12 cellular contexts compared by ENCODE assay signal in the genomic region with DNA sequence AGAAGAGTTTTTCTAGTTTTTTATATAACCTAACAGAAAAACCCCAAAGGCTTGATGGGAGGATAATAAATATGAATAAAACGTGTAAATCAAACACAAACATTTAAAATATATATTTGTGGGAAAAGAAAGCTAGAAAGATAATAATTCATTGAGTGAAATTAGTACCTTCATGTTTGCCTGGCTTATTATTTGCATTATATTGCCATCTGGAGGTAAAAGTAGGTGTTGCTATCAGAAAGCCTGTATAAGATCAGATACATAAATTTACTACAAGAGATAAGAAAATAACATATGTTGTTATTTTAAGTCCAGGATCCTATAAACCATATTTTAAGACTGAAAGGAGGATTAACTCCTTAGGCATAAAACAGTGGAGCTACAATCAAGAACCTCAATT.
A peak's percentile ranks its signal among the peaks of the same experiment; 100 is the strongest.
DNase-seq lines count a peak whose midpoint lies in the region; ATAC-seq, FAIRE-seq and TF ChIP-seq lines count a peak whose summit lies in the region.
"Had no signal": no experiment of that assay in that cellular context is flagged by ENCODE, and none has a peak within 500 bp of the region (broad histone marks: within the 10 kb centered on the region; RNA-seq: fewer than 3 reads in every experiment).

No MANE protein-coding gene starts in this region.

- no peaks in the 10 kb centered on the region for H3K9me3 Mint-ChIP-seq in type B pancreatic cell
- no peaks in the 10 kb centered on the region for H3K9me3 Mint-ChIP-seq in activated CD4-positive, alpha-beta T cell treated with anti-CD3 and anti-CD28 coated beads for 36 hours (ENCODE audit: low read depth)

- no peaks in the 10 kb centered on the region for H3K27me3 Mint-ChIP-seq in type B pancreatic cell
- peaks cover 2% of the 10 kb centered on the region for H3K27me3 Mint-ChIP-seq in activated CD4-positive, alpha-beta T cell treated with anti-CD3 and anti-CD28 coated beads for 36 hours

- H3K36me3 Mint-ChIP-seq in type B pancreatic cell = no peaks in the 10 kb centered on the region
- no peaks in the 10 kb centered on the region for H3K36me3 Mint-ChIP-seq in activated CD4-positive, alpha-beta T cell treated with anti-CD3 and anti-CD28 coated beads for 36 hours (ENCODE audit: low read depth)

- H3K4me3 ChIP-seq in OCI-LY1 (ENCODE audit: low read depth, low read length, poor library complexity, severe bottlenecking) (no peak overlapping the region), endothelial cell of umbilical vein (replicated peaks in 1 of 3; ENCODE audit: insufficient read depth in 1 of 3, low read depth in 1 of 3, low read length in 3 of 3) (no peak overlapping the region)
- H3K4me3 ChIP-seq: HAP-1 had no signal

- H3K9me2 ChIP-seq in OCI-LY1 (ENCODE audit: low read depth, low read length) = no peaks in the 10 kb centered on the region

- no peaks in the 10 kb centered on the region for H3K9me3 ChIP-seq in OCI-LY1 (ENCODE audit: low read length)
- no peaks in the 10 kb centered on the region for H3K9me3 ChIP-seq in endothelial cell of umbilical vein (replicated peaks; ENCODE audit: control insufficient read depth, insufficient read depth, low read length)
- H3K9me3 ChIP-seq: HAP-1 had no signal

- no peak overlapping the region for H3K27ac Mint-ChIP-seq in type B pancreatic cell
- H3K27ac Mint-ChIP-seq in activated CD4-positive, alpha-beta T cell treated with anti-CD3 and anti-CD28 coated beads for 36 hours = no peak overlapping the region

- H3F3A ChIP-seq in OCI-LY1 (ENCODE audit: insufficient read depth, low read length) = no peaks in the 10 kb centered on the region

- no peaks in the 10 kb centered on the region for H3K4me1 ChIP-seq in OCI-LY1 (ENCODE audit: insufficient read depth, low read length, severe bottlenecking)
- H3K4me1 ChIP-seq in endothelial cell of umbilical vein (ENCODE audit: control insufficient read depth, extremely low read depth, insufficient read depth, low read length) = peaks cover 4% of the 10 kb centered on the region

- no peaks in the 10 kb centered on the region for H3K9me1 ChIP-seq in endothelial cell of umbilical vein (replicated peaks; ENCODE audit: control insufficient read depth, extremely low read depth, insufficient read depth, low read length)

- FAIRE-seq in endothelial cell of umbilical vein (lab: Jason Lieb, UNC) = peak; percentile 62

- TF ChIP-seq POLR2A in endothelial cell of umbilical vein (IDR thresholded peaks at IDR 0.05; ENCODE audit: low read depth, low read length) = no peak

- intact Hi-C loops in endothelial cell of umbilical vein (cut with micrococcal nuclease) = loop anchor here (1.0 kb wide), 1 partner anchor 29 kb away; no protein-coding TSS in a partner anchor
- intact Hi-C loops in activated CD4-positive, alpha-beta T cell treated with anti-CD3 and anti-CD28 coated beads for 36 hours (cut with DNase I, micrococcal nuclease) = no loop called here

- DNase-seq in NOMO-1 treated with DMSO at 0.1 percent for 48 hours (lab: John Stamatoyannopoulos, UW; ENCODE audit: unreplicated experiment) = peak; percentile 25
- no peak for DNase-seq in NOMO-1 treated with dmso at 0.1 percent for 144 hours (lab: John Stamatoyannopoulos, UW; ENCODE audit: unreplicated experiment)
- peak; percentile 55 for DNase-seq in endothelial cell of umbilical vein (ENCODE audit: low read depth, low spot score)
- DNase-seq in type B pancreatic cell (ENCODE audit: extremely low spot score, unreplicated experiment) = no peak
- DNase-seq in activated CD4-positive, alpha-beta T cell treated with anti-CD3 and anti-CD28 coated beads for 36 hours = no peak
- DNase-seq in putamen (ENCODE audit: low spot score) = no peak
- no peak for DNase-seq in superior temporal gyrus (ENCODE audit: extremely low spot score)
- DNase-seq: activated effector memory CD4-positive, alpha-beta T cell treated with Interleukin-2 at 50 U/mL for 16 hours; DMS79; islet precursor cell had no signal

- no peak overlapping the region for H3K27ac ChIP-seq in OCI-LY1 (ENCODE audit: low read depth, low read length, poor library complexity, severe bottlenecking)
- no peak overlapping the region for H3K27ac ChIP-seq in endothelial cell of umbilical vein (ENCODE audit: insufficient read depth, low read depth, low read length)

- H3K9ac ChIP-seq in OCI-LY1 (ENCODE audit: low read length) (no peak overlapping the region), endothelial cell of umbilical vein (replicated peaks; ENCODE audit: extremely low read depth, insufficient read depth, low read length) (no peak overlapping the region)

- dilution Hi-C loops in endothelial cell of umbilical vein (cut with MboI; ENCODE audit: extremely low pct_ligation_motif_present, low sequenced_read_pairs) = no loop called here

- POLR2A ChIA-PET in endothelial cell of umbilical vein (lab: Charles Lee) = no interaction called here
- POLR2A ChIA-PET in activated CD4-positive, alpha-beta T cell treated with anti-CD3 and anti-CD28 coated beads for 36 hours (lab: Charles Lee) = no interaction called here

- H3K79me2 ChIP-seq in OCI-LY1 (ENCODE audit: insufficient read depth, low read length) = no peaks in the 10 kb centered on the region
- H3K79me2 ChIP-seq in endothelial cell of umbilical vein (ENCODE audit: control insufficient read depth, insufficient read depth, low read length) = no peaks in the 10 kb centered on the region

- H4K20me1 ChIP-seq in OCI-LY1 (ENCODE audit: insufficient read depth, low read length) (no peaks in the 10 kb centered on the region), endothelial cell of umbilical vein (replicated peaks; ENCODE audit: control insufficient read depth, extremely low read depth, insufficient read depth, low read length) (no peaks in the 10 kb centered on the region)

- CTCF ChIA-PET in endothelial cell of umbilical vein (lab: Charles Lee) = interaction anchor here (0.7 to 8.8 kb wide), 22 partner anchors 9 to 964 kb away, joined by 3 to 100 read pairs (median 4); no protein-coding TSS in a partner anchor
- CTCF ChIA-PET in activated CD4-positive, alpha-beta T cell treated with anti-CD3 and anti-CD28 coated beads for 36 hours (lab: Charles Lee) = interaction anchor here (0.9 kb wide), 2 partner anchors 28 to 31 kb away, joined by 3 read pairs; no protein-coding TSS in a partner anchor

- H3K36me3 ChIP-seq in OCI-LY1 (ENCODE audit: insufficient read depth, low read length) = no peaks in the 10 kb centered on the region
- no peaks in the 10 kb centered on the region for H3K36me3 ChIP-seq in endothelial cell of umbilical vein (ENCODE audit: control insufficient read depth in 2 of 2, extremely low read depth in 1 of 2, insufficient read depth in 2 of 2, low read length in 2 of 2)
- H3K36me3 ChIP-seq: HAP-1 had no signal

- H3K4me2 ChIP-seq in OCI-LY1 (ENCODE audit: low read length) (no peak overlapping the region), endothelial cell of umbilical vein (ENCODE audit: insufficient read depth, low read length) (no peak overlapping the region)

- TF ChIP-seq CTCF in OCI-LY1 (IDR thresholded peaks at IDR 0.05; ENCODE audit: low read length) (peak; percentile 49), endothelial cell of umbilical vein (IDR thresholded peaks at IDR 0.05; ENCODE audit: extremely low read depth in 1 of 2, insufficient read depth in 1 of 2, low read depth in 1 of 2, low read length in 2 of 2) (peak; percentile 17 to 25), type B pancreatic cell (conservative IDR thresholded peaks at IDR 0.05) (peak; percentile 68)

- H3K4me1 Mint-ChIP-seq in type B pancreatic cell (ENCODE audit: unreplicated experiment) = peaks cover 7% of the 10 kb centered on the region
- H3K4me1 Mint-ChIP-seq in activated CD4-positive, alpha-beta T cell treated with anti-CD3 and anti-CD28 coated beads for 36 hours = no peaks in the 10 kb centered on the region

- H3K4me3 Mint-ChIP-seq in type B pancreatic cell = no peak overlapping the region
- no peak overlapping the region for H3K4me3 Mint-ChIP-seq in activated CD4-positive, alpha-beta T cell treated with anti-CD3 and anti-CD28 coated beads for 36 hours

- H3K27me3 ChIP-seq in OCI-LY1 (ENCODE audit: insufficient read depth, low read length) = no peaks in the 10 kb centered on the region
- no peaks in the 10 kb centered on the region for H3K27me3 ChIP-seq in endothelial cell of umbilical vein (ENCODE audit: control insufficient read depth in 2 of 2, insufficient read depth in 2 of 2, low read length in 2 of 2)

- BruUV-seq in endothelial cell of umbilical vein (replicated peaks; lab: Mats Ljungman, UMichigan) = no TSS peak

- no peak overlapping the region for H2AFZ ChIP-seq in OCI-LY1 (ENCODE audit: low read length)
- no peak overlapping the region for H2AFZ ChIP-seq in endothelial cell of umbilical vein (ENCODE audit: low read depth, low read length)

- no peak for ATAC-seq in activated CD4-positive, alpha-beta T cell treated with anti-CD3 and anti-CD28 coated beads for 36 hours

TF ChIP-seq in endothelial cell of umbilical vein, 7 proteins besides CTCF, POLR2A, EP300 and RAD21:
- TF ChIP-seq GATA2 (IDR thresholded peaks at IDR 0.05; ENCODE audit: insufficient read depth, insufficient read length, low read depth, low read length) (no peak), FOS (IDR thresholded peaks at IDR 0.05; ENCODE audit: borderline replicate concordance, insufficient read depth, low read length) (no peak), MYC (IDR thresholded peaks at IDR 0.05; ENCODE audit: low read depth, low read length) (no peak), JUN (IDR thresholded peaks at IDR 0.05; ENCODE audit: borderline replicate concordance, insufficient read depth, insufficient read length, low read depth) (no peak)

Comparison
In these comparisons a context has a peak if more than half of its experiments do, and no peak if none do; other contexts are left out.
1. DNase-seq: peak in NOMO-1 treated with DMSO at 0.1 percent for 48 hours (single experiment) and endothelial cell of umbilical vein (single experiment); none in NOMO-1 treated with dmso at 0.1 percent for 144 hours (single experiment), type B pancreatic cell (single experiment), activated CD4-positive, alpha-beta T cell treated with anti-CD3 and anti-CD28 coated beads for 36 hours (single experiment), putamen (single experiment) and superior temporal gyrus (single experiment).
2. Peak in every context shown above with its lines, with median percentiles within 50 percentile points of each other: CTCF ChIP-seq.